ENCODE assay signal across 13 cellular contexts in the genomic region with DNA sequence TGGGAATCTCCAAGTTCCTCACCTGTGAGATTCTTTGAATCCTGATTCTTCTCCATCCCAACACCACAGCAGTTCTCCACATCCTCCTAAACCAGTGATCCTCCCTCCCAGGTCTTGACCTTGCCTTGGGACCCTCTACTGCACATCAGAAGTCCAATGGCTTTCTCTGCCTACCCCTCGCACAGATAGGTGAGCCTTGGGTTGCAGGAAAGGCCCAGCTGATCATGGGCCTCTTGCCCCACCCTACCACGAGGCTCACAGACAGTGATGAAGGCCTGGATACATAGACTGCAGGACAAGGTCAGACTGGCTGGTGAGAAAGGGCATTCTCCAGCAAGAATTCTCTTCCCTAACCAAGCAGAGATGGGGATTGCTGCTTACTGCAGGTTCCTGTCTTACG. TPM values are rescaled to one million over a fixed set of nuclear protein-coding genes. Genes with fewer than 3 reads are reported as not detected.
DNase-seq lines count a peak whose midpoint lies in the region; ATAC-seq, FAIRE-seq and TF ChIP-seq lines count a peak whose summit lies in the region.
"Had no signal": no experiment of that assay in that cellular context is flagged by ENCODE, and none has a peak within 500 bp of the region (broad histone marks: within the 10 kb centered on the region; RNA-seq: fewer than 3 reads in every experiment).

No MANE protein-coding gene starts in this region.

- peak overlapping the region; percentile 96 for H3K4me2 ChIP-seq in HepG2 (ENCODE audit: low read depth, low read length)
- peak overlapping the region; percentile 9 for H3K4me2 ChIP-seq in osteoblast (ENCODE audit: insufficient read depth, low read length)

- no peak for DNase-seq in HepG2 (ENCODE audit: low spot score)
- DNase-seq in right lobe of liver, result no peak
- no peak for DNase-seq in osteoblast (ENCODE audit: insufficient read length, low spot score, missing footprints)
- DNase-seq in MV-4-11 (lab: John Stamatoyannopoulos, UW), result no peak
- DNase-seq in NCI-H187 (lab: John Stamatoyannopoulos, UW), result no peak
- DNase-seq in sciatic nerve (ENCODE audit: low spot score), result no peak
- no peak for DNase-seq in cerebellar nuclear complex (lab: John Stamatoyannopoulos, UW)
- DNase-seq: activated CD4-positive, CD25-positive, alpha-beta regulatory T cell treated with anti-CD3 and anti-CD28 coated beads, Interleukin-2, amount 50 U/mL, for 72 hours; NCI-H748 treated with DMSO at 0.1 percent for 48 hours; stimulated activated naive CD4-positive, alpha-beta T cell treated with Interleukin-2 at 50 U/mL for 16 hours had no signal

- BruUV-seq in HepG2 (replicated peaks; lab: Mats Ljungman, UMichigan), result no TSS peak

- TF ChIP-seq POLR2A in HepG2 (IDR thresholded peaks at IDR 0.05; ENCODE audit: insufficient read depth in 1 of 2, low read depth in 2 of 2, low read length in 2 of 2), result no peak
- TF ChIP-seq POLR2A in right lobe of liver (IDR thresholded peaks at IDR 0.05), result no peak
- TF ChIP-seq POLR2A in gastroesophageal sphincter (IDR thresholded peaks at IDR 0.05), result no peak

- H3K4me1 ChIP-seq in HepG2 (ENCODE audit: insufficient read depth, low read length), result peaks cover 69% of the 10 kb centered on the region
- peaks cover 0 to 44% (median 14%) of the 10 kb centered on the region in 4 donors for H3K4me1 ChIP-seq in right lobe of liver
- H3K4me1 ChIP-seq in gastroesophageal sphincter, result peaks cover 0 to 71% (median 27%) of the 10 kb centered on the region in 3 donors
- H3K4me1 ChIP-seq in osteoblast (ENCODE audit: insufficient read depth, low read length), result peaks cover 25% of the 10 kb centered on the region

- TF ChIP-seq RAD21 in HepG2 (CRISPR knock-in tag; IDR thresholded peaks at IDR 0.05), result no peak

- H3K9ac ChIP-seq in HepG2 (ENCODE audit: insufficient read depth, low read depth, low read length), result no peak overlapping the region

- intact Hi-C loops in HepG2 (cut with micrococcal nuclease; ENCODE audit: unreplicated experiment) (no loop called here), right lobe of liver (cut with DNase I) (no loop called here), sciatic nerve (cut with DNase I) (no loop called here)

- peak; percentile 4 for FAIRE-seq in HepG2 (lab: Jason Lieb, UNC)
- FAIRE-seq: colon had no signal

- H3K36me3 ChIP-seq in HepG2 (replicated peaks in 1 of 2; ENCODE audit: control insufficient read depth in 1 of 2, insufficient read depth in 2 of 2, low read length in 2 of 2) (0 out of 5 replicates have a peak, but pooled peaks cover 0 to 1% of the 10 kb centered on the region in 2 experiments), right lobe of liver (no peaks in the 10 kb centered on the region), gastroesophageal sphincter (peaks cover 0 to 6% of the 10 kb centered on the region in 2 donors), osteoblast (ENCODE audit: insufficient read depth, low read length) (peaks cover 8% of the 10 kb centered on the region)

- H3K9me3 ChIP-seq in HepG2 (ENCODE audit: low read length) (no peaks in the 10 kb centered on the region), right lobe of liver (no peaks in the 10 kb centered on the region), gastroesophageal sphincter (no peaks in the 10 kb centered on the region), osteoblast (ENCODE audit: low read depth, low read length) (no peaks in the 10 kb centered on the region)

- TF ChIP-seq CTCF in HepG2 (CRISPR knock-in tag; IDR thresholded peaks at IDR 0.05) (no peak), right lobe of liver (IDR thresholded peaks at IDR 0.05) (no peak), gastroesophageal sphincter (IDR thresholded peaks at IDR 0.05) (no peak), osteoblast (IDR thresholded peaks at IDR 0.05; ENCODE audit: extremely low read depth, low read depth, low read length) (no peak)

- POLR2A ChIA-PET in HepG2 (lab: Yijun Ruan, JAX), result interaction anchor here (0.8 to 1.8 kb wide), 7 partner anchors 11 to 152 kb away, joined by 3 to 8 read pairs (median 4); a partner anchor contains a TSS

- ATAC-seq in HepG2 (peak; percentile 18; the same call in 2 of the 3 replicates), right lobe of liver (no peak), gastroesophageal sphincter (no peak), sciatic nerve (no peak)

- no peak for TF ChIP-seq EP300 in HepG2 (IDR thresholded peaks at IDR 0.05; ENCODE audit: low read depth in 2 of 2, low read length in 2 of 2)
- TF ChIP-seq EP300 in HepG2 (CRISPR knock-in tag; IDR thresholded peaks at IDR 0.05; ENCODE audit: borderline replicate concordance), result no peak
- no peak for TF ChIP-seq EP300 in gastroesophageal sphincter (IDR thresholded peaks at IDR 0.05)

- no peak overlapping the region for H2AFZ ChIP-seq in HepG2 (ENCODE audit: low read length)
- no peak overlapping the region for H2AFZ ChIP-seq in osteoblast (ENCODE audit: low read length)

- in situ Hi-C loops in HepG2 (cut with HindIII; ENCODE audit: extremely low pct_ligation_motif_present, low pct_unique_long_range_greater_than_20kb), result no loop called here

- H3K79me2 ChIP-seq in HepG2 (ENCODE audit: insufficient read depth, low read length) (no peaks in the 10 kb centered on the region), osteoblast (ENCODE audit: insufficient read depth, low read length) (no peaks in the 10 kb centered on the region)

- H3K27ac ChIP-seq in HepG2 (ENCODE audit: extremely low read length, insufficient read depth, low read length) (no peak overlapping the region), right lobe of liver (peak overlapping the region in 1 of 3 donors; percentile 4), gastroesophageal sphincter (peak overlapping the region in 3 of 4 donors; percentile 28 to 90 (median 90)), osteoblast (ENCODE audit: low read depth, low read length) (no peak overlapping the region)

- WGBS in HepG2 (ENCODE audit: low lambda C conversion rate), result 58% methylated on average over 2 of the region's 3 CpGs
- WGBS in right lobe of liver (ENCODE audit: insufficient coverage, low coverage, low lambda C conversion rate, missing lambda C conversion rate), result 76% methylated on average over 3 of the region's 3 CpGs
- 50 to 55% methylated on average over 1 to 2 of the region's 3 CpGs for WGBS in gastroesophageal sphincter (ENCODE audit: low coverage in 1 of 2), 2 donors

- CTCF ChIA-PET in HepG2 (lab: Yijun Ruan, JAX; ENCODE audit: low intra/inter-chr PET ratio, low total read pairs), result no interaction called here

- H3K27me3 ChIP-seq in HepG2 (ENCODE audit: control insufficient read depth in 1 of 2, insufficient read depth in 2 of 2, low read length in 2 of 2) (no peaks in the 10 kb centered on the region), right lobe of liver (no peaks in the 10 kb centered on the region), gastroesophageal sphincter (no peaks in the 10 kb centered on the region), osteoblast (ENCODE audit: insufficient read depth, low read length) (no peaks in the 10 kb centered on the region)

- H3K4me3 ChIP-seq in HepG2 (replicated peaks in 1 of 3; ENCODE audit: insufficient read depth in 1 of 3, low read depth in 2 of 3, low read length in 3 of 3) (no peak overlapping the region; a peak in 1 of 6 replicates), right lobe of liver (peak overlapping the region in 1 of 3 donors; percentile 46), gastroesophageal sphincter (peak overlapping the region in 1 of 2 donors; percentile 57), osteoblast (ENCODE audit: insufficient read depth, low read length) (peak overlapping the region; percentile 27)

- H4K20me1 ChIP-seq in HepG2 (ENCODE audit: insufficient read depth, low read length) (no peaks in the 10 kb centered on the region), osteoblast (ENCODE audit: insufficient read depth, low read length) (no peaks in the 10 kb centered on the region)

RNA-seq across cellular contexts. Expression of a gene that starts 0.8 kb away (rescaled TPM):
- total RNA-seq in HepG2 (2016; rRNA removed; fragmentation: Illumina TruSeq; extraction: Trizol), result 0.24 and 0.46 TPM in 2 replicates
- total RNA-seq in HepG2 (2016; cell fraction: cytosol; rRNA removed; fragmentation: Illumina TruSeq; extraction: Trizol; ENCODE audit: low read depth), result not detected in 2 replicates
- 0.17 TPM in 1 of 2 replicates, not detected in the other for total RNA-seq in HepG2 (2016; cell fraction: insoluble cytoplasmic fraction; rRNA removed; fragmentation: Illumina TruSeq; extraction: Trizol)
- 0.40 TPM in 1 of 2 replicates, not detected in the other for total RNA-seq in HepG2 (2016; cell fraction: membrane; rRNA removed; fragmentation: Illumina TruSeq; extraction: Trizol)
- total RNA-seq in HepG2 (2016; cell fraction: nucleus; rRNA removed; fragmentation: Illumina TruSeq; extraction: Trizol), result not detected in 2 replicates
- polyA plus RNA-seq in HepG2 (2011; rRNA removed), result 0.21 and 0.37 TPM in 2 replicates
- polyA plus RNA-seq in HepG2 (2011; cell fraction: cytosol; rRNA removed), result 0.28 and 0.64 TPM in 2 replicates
- polyA plus RNA-seq in HepG2 (2011; cell fraction: nucleus; rRNA removed), result 0.38 TPM in 1 of 2 replicates, not detected in the other
- 0.45 TPM in 1 of 2 replicates, not detected in the other for polyA plus RNA-seq in HepG2 (2012)
- polyA plus RNA-seq in HepG2 (2016; cell fraction: cytosol; fragmentation: Illumina TruSeq; extraction: Trizol; ENCODE audit: low read depth), result not detected in 2 replicates
- not detected in 2 replicates for polyA plus RNA-seq in HepG2 (2016; cell fraction: insoluble cytoplasmic fraction; fragmentation: Illumina TruSeq; extraction: Trizol; ENCODE audit: low read depth)
- 0.43 TPM in 1 of 2 replicates, not detected in the other for polyA plus RNA-seq in HepG2 (2016; cell fraction: membrane; fragmentation: Illumina TruSeq; extraction: Trizol; ENCODE audit: low read depth)
- polyA plus RNA-seq in HepG2 (2016; cell fraction: nucleus; fragmentation: Illumina TruSeq; extraction: Trizol; ENCODE audit: insufficient read depth, low read depth), result not detected in 2 replicates
- 0.82 and 10.2 TPM in 2 replicates for polyA minus RNA-seq in HepG2 (2011; rRNA and poly(A)+ RNA removed; ENCODE audit: low replicate concordance)
- not detected in 2 replicates for polyA minus RNA-seq in HepG2 (2011; cell fraction: cytosol; rRNA and poly(A)+ RNA removed)
- polyA minus RNA-seq in HepG2 (2011; cell fraction: nucleus; rRNA and poly(A)+ RNA removed), result not detected in 2 replicates
- 1 to 10 TPM; 1.3 to 8.3 (median 4.6) TPM for total RNA-seq in right lobe of liver
- 10 to 100 TPM; 25.8 to 39.4 (median 32.9) TPM for total RNA-seq in gastroesophageal sphincter
- total RNA-seq in osteoblast, result 28.6 and 38.0 TPM in 2 replicates
- 6.5 TPM for total RNA-seq in sciatic nerve
- total RNA-seq: activated T-helper 2 cell treated with anti-CD3 and anti-CD28 coated beads, Interferon-gamma antibody, Interleukin-2, Interleukin-4, amounts not matched to agents 10 μg/mL and 5 μg/mL and 100 μg/mL, durations not matched to agents 14 hours and 24 hours and 36 hours had no signal

RNA-seq across cellular contexts. Expression of a gene that starts 41.0 kb away (rescaled TPM):
- total RNA-seq in HepG2 (2016; rRNA removed; fragmentation: Illumina TruSeq; extraction: Trizol) (3.0 and 4.8 TPM in 2 replicates), right lobe of liver (100 to 1,000 TPM in 3 of 6 experiments, 10 to 100 TPM in 3; 59.7 to 117 (median 86.9) TPM), gastroesophageal sphincter (1 to 10 TPM; 2.5 to 8.7 (median 4.1) TPM), osteoblast (10.9 and 22.4 TPM in 2 replicates), sciatic nerve (1.4 TPM)
- 9.1 and 12.6 TPM in 2 replicates for total RNA-seq in HepG2 (2016; cell fraction: cytosol; rRNA removed; fragmentation: Illumina TruSeq; extraction: Trizol; ENCODE audit: low read depth)
- 2.2 and 4.5 TPM in 2 replicates for total RNA-seq in HepG2 (2016; cell fraction: insoluble cytoplasmic fraction; rRNA removed; fragmentation: Illumina TruSeq; extraction: Trizol)
- 12.8 and 17.7 TPM in 2 replicates for total RNA-seq in HepG2 (2016; cell fraction: membrane; rRNA removed; fragmentation: Illumina TruSeq; extraction: Trizol)
- total RNA-seq in HepG2 (2016; cell fraction: nucleus; rRNA removed; fragmentation: Illumina TruSeq; extraction: Trizol), result 4.1 and 4.4 TPM in 2 replicates
- 126 and 165 TPM in 2 replicates for polyA plus RNA-seq in HepG2 (2011; rRNA removed)
- 143 and 167 TPM in 2 replicates for polyA plus RNA-seq in HepG2 (2011; cell fraction: cytosol; rRNA removed)
- 209 and 229 TPM in 2 replicates for polyA plus RNA-seq in HepG2 (2011; cell fraction: nucleus; rRNA removed)
- polyA plus RNA-seq in HepG2 (2012), result 90.5 and 102 TPM in 2 replicates
- polyA plus RNA-seq in HepG2 (2016; cell fraction: cytosol; fragmentation: Illumina TruSeq; extraction: Trizol; ENCODE audit: low read depth), result 28.9 and 29.6 TPM in 2 replicates
- 6.0 and 7.0 TPM in 2 replicates for polyA plus RNA-seq in HepG2 (2016; cell fraction: insoluble cytoplasmic fraction; fragmentation: Illumina TruSeq; extraction: Trizol; ENCODE audit: low read depth)
- polyA plus RNA-seq in HepG2 (2016; cell fraction: membrane; fragmentation: Illumina TruSeq; extraction: Trizol; ENCODE audit: low read depth), result 31.1 and 34.7 TPM in 2 replicates
- 13.8 and 14.5 TPM in 2 replicates for polyA plus RNA-seq in HepG2 (2016; cell fraction: nucleus; fragmentation: Illumina TruSeq; extraction: Trizol; ENCODE audit: insufficient read depth, low read depth)
- polyA minus RNA-seq in HepG2 (2011; rRNA and poly(A)+ RNA removed; ENCODE audit: low replicate concordance), result 18.6 and 182 TPM in 2 replicates
- 50.9 and 52.1 TPM in 2 replicates for polyA minus RNA-seq in HepG2 (2011; cell fraction: cytosol; rRNA and poly(A)+ RNA removed)
- 32.4 and 36.7 TPM in 2 replicates for polyA minus RNA-seq in HepG2 (2011; cell fraction: nucleus; rRNA and poly(A)+ RNA removed)

Comparison
In these comparisons a context has a peak if more than half of its experiments do, and no peak if none do; other contexts are left out.
1. H3K27ac ChIP-seq: peak in gastroesophageal sphincter (3 of 4); none in HepG2 (single experiment) and osteoblast (single experiment).